In genomic region chr2:159140070-159140774, GRCh38 we compare ENCODE assay signal across 1 cellular context.
TF ChIP-seq lines count a peak whose summit lies in the region.

No MANE protein-coding gene starts in this region.

TF ChIP-seq in SK-N-SH, 30 proteins besides CTCF, POLR2A, EP300 and RAD21 (continued from another document):
- TF ChIP-seq IRF3 (IDR thresholded peaks at IDR 0.05; ENCODE audit: low read depth, low read length) (no peak), MAX (IDR thresholded peaks at IDR 0.05; ENCODE audit: low read depth) (no peak), SMC3 (IDR thresholded peaks at IDR 0.05; ENCODE audit: low read depth, low read length) (no peak)
